Comparison of ENCODE assay signal across 11 cellular contexts in genomic region chr5:124825250-124825982, GRCh38.
DNase-seq lines count a peak whose midpoint lies in the region; ATAC-seq lines count a peak whose summit lies in the region.
"Had no signal": no experiment of that assay in that cellular context is flagged by ENCODE, and none has a peak within 500 bp of the region (broad histone marks: within the 10 kb centered on the region; RNA-seq: fewer than 3 reads in every experiment).

No MANE protein-coding gene starts in this region.

- peak overlapping the region; percentile 57 for H3K4me2 ChIP-seq in skeletal muscle satellite cell (ENCODE audit: low read length)
- H3K4me2 ChIP-seq: neural progenitor cell had no signal

- no peaks in the 10 kb centered on the region for H3K27me3 ChIP-seq in skeletal muscle satellite cell (ENCODE audit: control insufficient read depth, insufficient read depth, low read length)
- H3K27me3 ChIP-seq: neural progenitor cell had no signal

- H3K9me3 ChIP-seq in skeletal muscle satellite cell (replicated peaks; ENCODE audit: low read length), result no peaks in the 10 kb centered on the region

- peaks cover 15 to 19% (median 18%) of the 10 kb centered on the region in 3 donors for H3K4me1 Mint-ChIP-seq in IgD-negative memory B cell

- peaks cover 25% of the 10 kb centered on the region for H3K4me1 ChIP-seq in skeletal muscle satellite cell (ENCODE audit: control insufficient read depth, insufficient read depth, low read length)
- H3K4me1 ChIP-seq: neural progenitor cell had no signal

- no peak overlapping the region for H3K4me3 ChIP-seq in skeletal muscle satellite cell (ENCODE audit: low read length)
- H3K4me3 ChIP-seq: neural progenitor cell had no signal

- DNase-seq in activated CD8-positive, alpha-beta memory T cell treated with anti-CD3 and anti-CD28 coated beads for 24 hours, result no peak
- DNase-seq in dedifferentiated amniotic fluid mesenchymal stem cell (ENCODE audit: extremely low spot score) (no peak), NCI-H446 treated with DMSO at 0.1 percent for 48 hours (lab: John Stamatoyannopoulos, UW) (no peak), NOMO-1 (lab: John Stamatoyannopoulos, UW; ENCODE audit: unreplicated experiment in 2 of 2) (no peak)
- DNase-seq: activated T-cell treated with anti-CD3 and anti-CD28 coated beads, Interleukin-2, amount 50 U/mL, for 24 hours had no signal

- H3K27me3 Mint-ChIP-seq in IgD-negative memory B cell, result no peaks in the 10 kb centered on the region
- H3K27me3 Mint-ChIP-seq: activated T-cell treated with anti-CD3 and anti-CD28 coated beads, Interleukin-2, amount 50 U/mL, for 24 hours had no signal

- H3K27ac Mint-ChIP-seq in IgD-negative memory B cell, result peak overlapping the region; percentile 28 to 88 (median 36)
- H3K27ac Mint-ChIP-seq: activated T-cell treated with anti-CD3 and anti-CD28 coated beads, Interleukin-2, amount 50 U/mL, for 24 hours; neural progenitor cell; T-helper 2 cell treated with Interferon-gamma antibody and Interleukin-4, amounts not matched to agents 5 μg/mL and 100 μg/mL, for 36 hours had no signal

- no peaks in the 10 kb centered on the region for H3K36me3 ChIP-seq in skeletal muscle satellite cell (ENCODE audit: insufficient read depth, low read length)
- H3K36me3 ChIP-seq: neural progenitor cell had no signal

- peak; percentile 81 for ATAC-seq in GM19324 (IDR thresholded peaks at IDR 0.05; ENCODE audit: low FRiP score, unreplicated experiment)
- ATAC-seq in HG02763 (IDR thresholded peaks at IDR 0.05; ENCODE audit: unreplicated experiment), result peak; percentile 86

- no peaks in the 10 kb centered on the region for H3K36me3 Mint-ChIP-seq in IgD-negative memory B cell

- H3K4me3 Mint-ChIP-seq in IgD-negative memory B cell, result peak overlapping the region in 3 of 4 donors; percentile 3 to 59 (median 40)
- H3K4me3 Mint-ChIP-seq: activated T-cell treated with anti-CD3 and anti-CD28 coated beads, Interleukin-2, amount 50 U/mL, for 24 hours; neural progenitor cell; T-helper 2 cell treated with Interferon-gamma antibody and Interleukin-4, amounts not matched to agents 5 μg/mL and 100 μg/mL, for 36 hours had no signal

- peak overlapping the region; percentile 23 for H3K9ac ChIP-seq in skeletal muscle satellite cell (ENCODE audit: low read depth, low read length)
- H3K9ac ChIP-seq: neural progenitor cell had no signal

- peaks cover 0 to 2% (median 0%) of the 10 kb centered on the region in 3 donors for H3K9me3 Mint-ChIP-seq in IgD-negative memory B cell
- H3K9me3 Mint-ChIP-seq: activated T-cell treated with anti-CD3 and anti-CD28 coated beads, Interleukin-2, amount 50 U/mL, for 24 hours had no signal
